In genomic region chr10:15433850-15434537, GRCh38 we compare ENCODE assay signal across 8 cellular contexts.
DNase-seq lines count a peak whose midpoint lies in the region; ATAC-seq and TF ChIP-seq lines count a peak whose summit lies in the region.

No MANE protein-coding gene starts in this region.

- H3K27ac Mint-ChIP-seq in activated naive CD4-positive, alpha-beta T cell treated with anti-CD3 and anti-CD28 coated beads for 36 hours, result no peak overlapping the region

- H3K27ac ChIP-seq in right atrium auricular region, result no peak overlapping the region

- intact Hi-C loops in activated naive CD4-positive, alpha-beta T cell treated with anti-CD3 and anti-CD28 coated beads for 36 hours (cut with micrococcal nuclease), result loop anchor here (1.0 to 10.0 kb wide), 4 partner anchors 151 to 393 kb away; no protein-coding TSS in a partner anchor

- H3K9me3 ChIP-seq in NT2/D1 (ENCODE audit: insufficient read depth, low read length), result no peaks in the 10 kb centered on the region
- H3K9me3 ChIP-seq in right atrium auricular region, result no peaks in the 10 kb centered on the region

- peaks cover 9% of the 10 kb centered on the region for H3K27me3 Mint-ChIP-seq in activated naive CD4-positive, alpha-beta T cell treated with anti-CD3 and anti-CD28 coated beads for 36 hours (ENCODE audit: low read depth)

- H3K9ac ChIP-seq in NT2/D1 (ENCODE audit: insufficient read length, low read depth), result no peak overlapping the region

- TF ChIP-seq CTCF in right atrium auricular region (IDR thresholded peaks at IDR 0.05), result peak; percentile 70 to 79

- H3K4me3 Mint-ChIP-seq in activated naive CD4-positive, alpha-beta T cell treated with anti-CD3 and anti-CD28 coated beads for 36 hours, result peak overlapping the region; percentile 68

- CTCF ChIA-PET in activated naive CD4-positive, alpha-beta T cell treated with anti-CD3 and anti-CD28 coated beads for 36 hours (lab: Charles Lee), result interaction anchor here (0.6 to 1.9 kb wide), 11 partner anchors 9 to 480 kb away, joined by 3 to 7 read pairs (median 3); no protein-coding TSS in a partner anchor

- no peaks in the 10 kb centered on the region for H3K36me3 ChIP-seq in NT2/D1 (ENCODE audit: insufficient read depth, insufficient read length, low read length)
- no peaks in the 10 kb centered on the region for H3K36me3 ChIP-seq in right atrium auricular region

- DNase-seq in activated naive CD4-positive, alpha-beta T cell treated with anti-CD3 and anti-CD28 coated beads for 36 hours, result peak; percentile 54
- DNase-seq in activated naive CD4-positive, alpha-beta T cell (lab: John Stamatoyannopoulos, UW), result no peak
- DNase-seq in NT2/D1 (ENCODE audit: low read depth, low spot score) (peak; percentile 8), amniotic stem cell (lab: John Stamatoyannopoulos, UW) (peak; percentile 55), right atrium auricular region (ENCODE audit: low spot score) (no peak), putamen (ENCODE audit: low spot score) (peak; percentile 40)
- no peak for DNase-seq in activated effector memory CD4-positive, alpha-beta T cell treated with anti-CD3 and anti-CD28 coated beads, Interleukin-2, amount 50 U/mL, for 16 hours

- H3K27me3 ChIP-seq in NT2/D1 (ENCODE audit: insufficient read depth, insufficient read length) (no peaks in the 10 kb centered on the region), right atrium auricular region (no peaks in the 10 kb centered on the region)

- H3K4me1 Mint-ChIP-seq in activated naive CD4-positive, alpha-beta T cell treated with anti-CD3 and anti-CD28 coated beads for 36 hours (ENCODE audit: low read depth), result peaks cover 3% of the 10 kb centered on the region

- peak; percentile 64 for ATAC-seq in HG03460 (IDR thresholded peaks at IDR 0.05; ENCODE audit: unreplicated experiment)

- no peaks in the 10 kb centered on the region for H3K36me3 Mint-ChIP-seq in activated naive CD4-positive, alpha-beta T cell treated with anti-CD3 and anti-CD28 coated beads for 36 hours (ENCODE audit: low read depth)

- H3K9me3 Mint-ChIP-seq in activated naive CD4-positive, alpha-beta T cell treated with anti-CD3 and anti-CD28 coated beads for 36 hours, result no peaks in the 10 kb centered on the region

- no peak overlapping the region for H3K4me3 ChIP-seq in NT2/D1 (ENCODE audit: insufficient read length, low read depth)
- H3K4me3 ChIP-seq in right atrium auricular region, result peak overlapping the region; percentile 28 to 41

- no peaks in the 10 kb centered on the region for H3K4me1 ChIP-seq in NT2/D1 (ENCODE audit: insufficient read depth, insufficient read length)
- peaks cover 0 to 4% of the 10 kb centered on the region in 2 donors for H3K4me1 ChIP-seq in right atrium auricular region

Comparison
In these comparisons a context has a peak if more than half of its experiments do, and no peak if none do; other contexts are left out.
1. DNase-seq: peak in activated naive CD4-positive, alpha-beta T cell treated with anti-CD3 and anti-CD28 coated beads for 36 hours (single experiment), NT2/D1 (single experiment), amniotic stem cell (single experiment) and putamen (single experiment); none in activated naive CD4-positive, alpha-beta T cell (0 of 4), right atrium auricular region (single experiment) and activated effector memory CD4-positive, alpha-beta T cell treated with anti-CD3 and anti-CD28 coated beads, Interleukin-2, amount 50 U/mL, for 16 hours (single experiment).